Comparison of ENCODE assay signal across 25 cellular contexts in the genomic region with DNA sequence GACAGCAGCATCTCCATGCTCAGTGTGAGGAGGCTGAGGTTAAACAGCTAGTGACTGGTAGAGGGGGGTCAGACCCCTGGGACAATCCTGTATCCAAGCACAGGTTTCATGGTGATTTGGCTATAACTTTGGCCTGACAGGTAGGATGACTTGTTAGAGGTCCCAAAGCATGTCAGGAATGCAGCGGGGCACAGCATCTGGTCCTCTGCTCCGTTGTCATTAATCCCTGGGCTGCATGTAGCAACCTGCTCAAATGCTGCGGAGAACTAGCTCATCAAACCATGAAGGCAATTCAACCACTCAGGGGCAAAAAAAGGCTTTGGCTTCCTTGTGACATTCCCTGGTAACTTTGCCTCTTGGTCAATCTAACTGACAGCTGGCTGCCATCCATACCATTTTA. TPM values are rescaled to one million over a fixed set of nuclear protein-coding genes. Genes with fewer than 3 reads are reported as not detected.
"Had no signal": no experiment of that assay in that cellular context is flagged by ENCODE, and none has a peak within 500 bp of the region (broad histone marks: within the 10 kb centered on the region; RNA-seq: fewer than 3 reads in every experiment).

No MANE protein-coding gene starts in this region.

- H3K9me3 ChIP-seq: lower lobe of right lung, stomach, suprapubic skin, tibial nerve had no signal

- H3K36me3 ChIP-seq: lower lobe of right lung, stomach, suprapubic skin, tibial nerve had no signal

- H3K4me3 ChIP-seq: lower lobe of right lung, stomach, suprapubic skin, tibial nerve had no signal

- DNase-seq: activated B cell treated with CpG ODN at 0.5 μM for 24 hours; activated CD4-positive, alpha-beta T cell treated with anti-CD3 and anti-CD28 coated beads for 36 hours; activated CD4-positive, alpha-beta T cell treated with anti-CD3 and anti-CD28 coated beads, Interleukin-2, amount 50 U/mL, for 4 hours; activated effector memory CD4-positive, alpha-beta T cell treated with anti-CD3 and anti-CD28 coated beads, Interleukin-2, amount 50 U/mL, for 16 hours; activated naive CD4-positive, alpha-beta T cell treated with anti-CD3 and anti-CD28 coated beads, Interleukin-2, amount 10 ng/mL, durations not matched to agents 7 days and 5 days; activated T-cell treated with anti-CD3 and anti-CD28 coated beads, Interleukin-2, amount 50 U/mL, for 72 hours; effector CD4-positive, alpha-beta T cell; glutamatergic neuron; hypothalamus; left colon; lower lobe of right lung; naive thymus-derived CD4-positive, alpha-beta T cell; posterior cingulate gyrus; small intestine; stimulated activated CD4-positive, alpha-beta T cell treated with anti-CD3 and anti-CD28 coated beads, Interleukin-2, amount 100 ng/mL, for 24 hours; stomach; T1000 had no signal

- H3K27ac ChIP-seq: lower lobe of right lung, stomach, suprapubic skin, tibial nerve had no signal

- H3K27me3 ChIP-seq: stomach, suprapubic skin, tibial nerve had no signal

- FAIRE-seq: frontal cortex, islet of Langerhans, small intestine had no signal

- ATAC-seq: activated CD4-positive, alpha-beta T cell treated with anti-CD3 and anti-CD28 coated beads for 36 hours; activated T-cell treated with anti-CD3 and anti-CD28 coated beads, Interleukin-2, amount 50 U/mL, for 72 hours; esophagus mucosa; left colon; lower lobe of right lung; naive thymus-derived CD4-positive, alpha-beta T cell; sciatic nerve; stimulated activated memory B cell treated with anti-CD40 and anti-IgM and Interleukin-4, amounts not matched to agents 10 μg/mL and 1 μg/mL and 100 μg/mL, for 72 hours had no signal

- H3K4me1 ChIP-seq: lower lobe of right lung, stomach, suprapubic skin, tibial nerve had no signal

RNA-seq across cellular contexts. Expression of gene WNT2, which starts 26.8 kb away (rescaled TPM):
- total RNA-seq: activated B cell treated with CpG ODN at 0.5 μM for 24 hours; activated CD4-positive, alpha-beta T cell treated with anti-CD3 and anti-CD28 coated beads for 36 hours; activated T-cell treated with anti-CD3 and anti-CD28 coated beads, Interleukin-2, amount 50 U/mL, for 72 hours; esophagus mucosa; left colon; naive thymus-derived CD4-positive, alpha-beta T cell; neural crest cell had no signal
- polyA plus RNA-seq: naive thymus-derived CD4-positive, alpha-beta T cell had no signal
